15 cellular contexts compared by ENCODE assay signal in genomic region chr15:48393650-48394049, GRCh38.
DNase-seq lines count a peak whose midpoint lies in the region; ATAC-seq and TF ChIP-seq lines count a peak whose summit lies in the region.
"Had no signal": no experiment of that assay in that cellular context is flagged by ENCODE, and none has a peak within 500 bp of the region (broad histone marks: within the 10 kb centered on the region; RNA-seq: fewer than 3 reads in every experiment).

No MANE protein-coding gene starts in this region.

- no peak for TF ChIP-seq CTCF in colonic mucosa (IDR thresholded peaks at IDR 0.05)
- TF ChIP-seq CTCF in mucosa of descending colon (IDR thresholded peaks at IDR 0.05), result no peak

- intact Hi-C loops in colonic mucosa (cut with DNase I) (no loop called here), mucosa of descending colon (cut with DNase I, micrococcal nuclease) (no loop called here), aorta (cut with DNase I) (loop anchor here in 1 of 2 donors (5.0 kb wide), 1 partner anchor 36 kb away; no protein-coding TSS in a partner anchor)

- no peaks in the 10 kb centered on the region for H3K9me3 ChIP-seq in colonic mucosa
- H3K9me3 ChIP-seq in mucosa of descending colon, result no peaks in the 10 kb centered on the region
- H3K9me3 ChIP-seq in aorta (ENCODE audit: control insufficient read depth, low read length), result no peaks in the 10 kb centered on the region
- H3K9me3 ChIP-seq: A549 had no signal

- no peaks in the 10 kb centered on the region for H3K36me3 ChIP-seq in colonic mucosa
- no peaks in the 10 kb centered on the region for H3K36me3 ChIP-seq in mucosa of descending colon (ENCODE audit: low read depth)
- no peaks in the 10 kb centered on the region for H3K36me3 ChIP-seq in aorta (ENCODE audit: control insufficient read depth in 1 of 2, insufficient read depth in 2 of 2, low read length in 1 of 2)
- H3K36me3 ChIP-seq: brain microvascular endothelial cell had no signal

- no peak overlapping the region for H3K27ac ChIP-seq in colonic mucosa
- H3K27ac ChIP-seq in aorta (ENCODE audit: low read depth in 1 of 2, low read length in 2 of 2), result peak overlapping the region; percentile 19 to 94
- H3K27ac ChIP-seq: A549, brain microvascular endothelial cell, parathyroid adenoma, SK-N-MC had no signal

- no peak overlapping the region for H3K4me3 ChIP-seq in colonic mucosa
- H3K4me3 ChIP-seq in mucosa of descending colon, result no peak overlapping the region
- no peak overlapping the region for H3K4me3 ChIP-seq in aorta (ENCODE audit: low read length in 2 of 2)
- H3K4me3 ChIP-seq: A549, SK-N-MC had no signal

- 4 to 8% methylated on average over 5 of the region's 5 CpGs for WGBS in aorta, 2 donors

- no peaks in the 10 kb centered on the region for H3K27me3 ChIP-seq in colonic mucosa
- H3K27me3 ChIP-seq in aorta (ENCODE audit: control insufficient read depth in 1 of 2, insufficient read depth in 2 of 2, low read length in 1 of 2), result no peaks in the 10 kb centered on the region
- H3K27me3 ChIP-seq: brain microvascular endothelial cell had no signal

- ATAC-seq in mucosa of descending colon (peak; percentile 90), aorta (ENCODE audit: low FRiP score) (peak; percentile 56), esophagus mucosa (no peak)
- ATAC-seq: A549; activated CD4-positive, CD25-positive, alpha-beta regulatory T cell treated with anti-CD3 and anti-CD28 coated beads, Interleukin-2, amount 50 U/mL, for 24 hours; activated T-cell treated with anti-CD3 and anti-CD28 coated beads, Interleukin-2, amount 50 U/mL, for 72 hours had no signal

- peak; percentile 5 for DNase-seq in NCI-H2107 treated with DMSO at 0.1 percent for 48 hours (lab: John Stamatoyannopoulos, UW; ENCODE audit: unreplicated experiment)
- no peak for DNase-seq in NCI-H2107 (lab: John Stamatoyannopoulos, UW)
- DNase-seq in colonic mucosa, result peak; percentile 54
- DNase-seq in mucosa of descending colon, result peak; percentile 40 to 52 (median 41)
- DNase-seq in aorta, result peak in 1 of 2 donors; percentile 69
- DNase-seq in NCI-H146 (lab: John Stamatoyannopoulos, UW), result no peak
- DNase-seq in central memory CD4-positive, alpha-beta T cell, result no peak
- DNase-seq: activated T-cell treated with anti-CD3 and anti-CD28 coated beads, Interleukin-2, amount 50 U/mL, for 72 hours; brain microvascular endothelial cell; stimulated activated CD4-positive, alpha-beta T cell treated with anti-CD3 and anti-CD28 coated beads, Interleukin-2, amount 100 ng/mL, for 48 hours had no signal

- H3K9ac ChIP-seq in colonic mucosa (ENCODE audit: low read depth in 2 of 2, low read length in 2 of 2), result no peak overlapping the region
- H3K9ac ChIP-seq: parathyroid adenoma had no signal

- H3K4me1 ChIP-seq in colonic mucosa (no peaks in the 10 kb centered on the region), mucosa of descending colon (ENCODE audit: low read depth) (peaks cover 4% of the 10 kb centered on the region), aorta (ENCODE audit: control insufficient read depth in 1 of 2, insufficient read depth in 2 of 2, low read length in 2 of 2) (peaks cover 6 to 18% of the 10 kb centered on the region in 2 donors)
- H3K4me1 ChIP-seq: parathyroid adenoma had no signal

Comparison
In these comparisons a context has a peak if more than half of its experiments do, and no peak if none do; other contexts are left out.
1. DNase-seq: peak in NCI-H2107 treated with DMSO at 0.1 percent for 48 hours (single experiment), colonic mucosa (single experiment) and mucosa of descending colon (3 of 3); none in NCI-H2107 (single experiment), NCI-H146 (single experiment) and central memory CD4-positive, alpha-beta T cell (single experiment).